ENCODE assay signal across 1 cellular context in the genomic region with DNA sequence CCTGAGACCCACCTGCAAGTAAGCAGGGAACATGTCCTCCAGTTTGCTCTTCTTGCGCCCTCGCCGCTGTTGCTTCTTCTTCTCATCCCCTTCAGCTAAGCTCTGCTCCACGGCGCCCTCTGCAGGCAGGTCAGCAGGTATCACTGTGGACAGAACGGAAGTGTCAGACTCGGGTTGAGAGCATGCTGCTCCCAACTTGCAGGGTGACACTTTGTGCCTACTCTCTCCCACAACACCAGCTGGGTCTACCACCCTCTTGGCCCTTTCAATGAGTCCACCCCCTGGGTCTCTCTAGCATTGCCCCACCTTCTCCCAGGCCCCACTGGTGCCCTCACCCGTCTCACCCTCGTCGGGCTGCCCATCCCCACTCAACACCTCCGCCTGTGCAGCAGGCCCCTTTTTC.
TF ChIP-seq lines count a peak whose summit lies in the region.

No MANE protein-coding gene starts in this region.

TF ChIP-seq in HepG2, 621 proteins besides CTCF, POLR2A, EP300 and RAD21:
- TF ChIP-seq, protein P1, sequence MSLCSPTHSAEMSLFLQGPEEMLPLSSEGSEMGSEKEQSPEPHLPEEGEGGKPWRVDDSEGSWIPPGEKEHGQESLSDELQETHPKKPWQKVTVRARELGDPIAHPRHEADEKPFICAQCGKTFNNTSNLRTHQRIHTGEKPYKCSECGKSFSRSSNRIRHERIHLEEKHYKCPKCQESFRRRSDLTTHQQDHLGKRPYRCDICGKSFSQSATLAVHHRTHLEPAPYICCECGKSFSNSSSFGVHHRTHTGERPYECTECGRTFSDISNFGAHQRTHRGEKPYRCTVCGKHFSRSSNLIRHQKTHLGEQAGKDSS (CRISPR knock-in tag; IDR thresholded peaks at IDR 0.05; ENCODE audit: borderline replicate concordance, low read depth), result peak; percentile 28; the same call in 1 of the 2 replicates
- TF ChIP-seq ZBTB38 (CRISPR knock-in tag; IDR thresholded peaks at IDR 0.05) (peak; percentile 65), ELF1 (CRISPR knock-in tag; IDR thresholded peaks at IDR 0.05) (no peak), MTA1 (CRISPR knock-in tag; IDR thresholded peaks at IDR 0.05; ENCODE audit: borderline replicate concordance) (0 out of 2 replicates have a peak, but pooled peaks have one; percentile 37), XRCC5 (optimal IDR thresholded peaks at IDR 0.05; ENCODE audit: low read length) (peak; percentile 66), ATF7 (IDR thresholded peaks at IDR 0.05) (no peak), ATF7 (CRISPR knock-in tag; IDR thresholded peaks at IDR 0.05) (no peak), STAG1 (CRISPR knock-in tag; IDR thresholded peaks at IDR 0.05) (peak; percentile 6; the same call in 1 of the 2 replicates), FOXA1 (IDR thresholded peaks at IDR 0.05) (no peak), FOXA1 (CRISPR knock-in tag; IDR thresholded peaks at IDR 0.05) (peak; percentile 36; the same call in 1 of the 2 replicates)
- TF ChIP-seq, protein P2, sequence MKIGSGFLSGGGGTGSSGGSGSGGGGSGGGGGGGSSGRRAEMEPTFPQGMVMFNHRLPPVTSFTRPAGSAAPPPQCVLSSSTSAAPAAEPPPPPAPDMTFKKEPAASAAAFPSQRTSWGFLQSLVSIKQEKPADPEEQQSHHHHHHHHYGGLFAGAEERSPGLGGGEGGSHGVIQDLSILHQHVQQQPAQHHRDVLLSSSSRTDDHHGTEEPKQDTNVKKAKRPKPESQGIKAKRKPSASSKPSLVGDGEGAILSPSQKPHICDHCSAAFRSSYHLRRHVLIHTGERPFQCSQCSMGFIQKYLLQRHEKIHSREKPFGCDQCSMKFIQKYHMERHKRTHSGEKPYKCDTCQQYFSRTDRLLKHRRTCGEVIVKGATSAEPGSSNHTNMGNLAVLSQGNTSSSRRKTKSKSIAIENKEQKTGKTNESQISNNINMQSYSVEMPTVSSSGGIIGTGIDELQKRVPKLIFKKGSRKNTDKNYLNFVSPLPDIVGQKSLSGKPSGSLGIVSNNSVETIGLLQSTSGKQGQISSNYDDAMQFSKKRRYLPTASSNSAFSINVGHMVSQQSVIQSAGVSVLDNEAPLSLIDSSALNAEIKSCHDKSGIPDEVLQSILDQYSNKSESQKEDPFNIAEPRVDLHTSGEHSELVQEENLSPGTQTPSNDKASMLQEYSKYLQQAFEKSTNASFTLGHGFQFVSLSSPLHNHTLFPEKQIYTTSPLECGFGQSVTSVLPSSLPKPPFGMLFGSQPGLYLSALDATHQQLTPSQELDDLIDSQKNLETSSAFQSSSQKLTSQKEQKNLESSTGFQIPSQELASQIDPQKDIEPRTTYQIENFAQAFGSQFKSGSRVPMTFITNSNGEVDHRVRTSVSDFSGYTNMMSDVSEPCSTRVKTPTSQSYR (CRISPR knock-in tag; IDR thresholded peaks at IDR 0.05; ENCODE audit: borderline replicate concordance), result no peak
